Comparison of ENCODE assay signal across 3 cellular contexts in genomic region chr6:148487461-148487860, GRCh38.
"Had no signal": no experiment of that assay in that cellular context is flagged by ENCODE, and none has a peak within 500 bp of the region (broad histone marks: within the 10 kb centered on the region; RNA-seq: fewer than 3 reads in every experiment).

No MANE protein-coding gene starts in this region.

- H3K4me3 ChIP-seq: GM12878 had no signal

- DNase-seq: GDM1, GF-D8 had no signal

- ATAC-seq: GM12878 had no signal
